ENCODE assay signal across 14 cellular contexts in genomic region chr1:67945733-67946374, GRCh38.
DNase-seq lines count a peak whose midpoint lies in the region; ATAC-seq, FAIRE-seq and TF ChIP-seq lines count a peak whose summit lies in the region.
"Had no signal": no experiment of that assay in that cellular context is flagged by ENCODE, and none has a peak within 500 bp of the region (broad histone marks: within the 10 kb centered on the region; RNA-seq: fewer than 3 reads in every experiment).

No MANE protein-coding gene starts in this region.

- H3K4me2 ChIP-seq in K562 (ENCODE audit: insufficient read depth, low read length), result no peak overlapping the region
- no peak overlapping the region for H3K4me2 ChIP-seq in PC-3 (ENCODE audit: low read length)

- no peak overlapping the region for H3K27ac ChIP-seq in K562 (ENCODE audit: extremely low read depth, low read depth, low read length)
- no peak overlapping the region for H3K27ac ChIP-seq in PC-3 (ENCODE audit: low read length)
- H3K27ac ChIP-seq: breast epithelium had no signal

- TF ChIP-seq RAD21 in K562 (CRISPR knock-in tag; conservative IDR thresholded peaks at IDR 0.05 in 1 of 2, IDR thresholded peaks at IDR 0.05 in 1 of 2), result no peak

- H3K4me1 Mint-ChIP-seq in nephron, result peaks cover 12% of the 10 kb centered on the region
- H3K4me1 Mint-ChIP-seq in T-helper 17 cell, result no peaks in the 10 kb centered on the region
- H3K4me1 Mint-ChIP-seq in activated T-cell treated with anti-CD3 and anti-CD28 coated beads, Interleukin-2, amount 50 U/mL, for 72 hours (ENCODE audit: low read depth), result no peaks in the 10 kb centered on the region
- H3K4me1 Mint-ChIP-seq: CD4-positive, CD25-positive, alpha-beta regulatory T cell had no signal

- peak overlapping the region in 2 of 3 experiments; percentile 67 to 89 for H3K27ac Mint-ChIP-seq in nephron
- H3K27ac Mint-ChIP-seq in T-helper 17 cell, result no peak overlapping the region
- H3K27ac Mint-ChIP-seq in activated T-cell treated with anti-CD3 and anti-CD28 coated beads, Interleukin-2, amount 50 U/mL, for 72 hours, result no peak overlapping the region
- H3K27ac Mint-ChIP-seq: CD4-positive, CD25-positive, alpha-beta regulatory T cell had no signal

- H3K4me1 ChIP-seq in K562 (replicated peaks in 1 of 2; ENCODE audit: control insufficient read depth in 2 of 2, insufficient read depth in 2 of 2, low read length in 2 of 2) (no peaks in the 10 kb centered on the region; a peak in 1 of 5 replicates), PC-3 (ENCODE audit: insufficient read depth, low read length) (no peaks in the 10 kb centered on the region)
- H3K4me1 ChIP-seq: breast epithelium had no signal

- H3K36me3 ChIP-seq in K562 (ENCODE audit: control insufficient read depth, insufficient read depth, low read length) (no peaks in the 10 kb centered on the region), PC-3 (ENCODE audit: low read depth, low read length) (no peaks in the 10 kb centered on the region)
- H3K36me3 ChIP-seq: breast epithelium had no signal

- no peaks in the 10 kb centered on the region for H3F3A ChIP-seq in PC-3 (ENCODE audit: low read length, unreplicated experiment)

- no peak for TF ChIP-seq POLR2A in K562 (conservative IDR thresholded peaks at IDR 0.05)

- no peaks in the 10 kb centered on the region for H3K9me3 Mint-ChIP-seq in nephron
- peaks cover 0 to 3% of the 10 kb centered on the region in 2 donors for H3K9me3 Mint-ChIP-seq in activated T-cell treated with anti-CD3 and anti-CD28 coated beads, Interleukin-2, amount 50 U/mL, for 72 hours

- peaks cover 0 to 11% of the 10 kb centered on the region in 2 experiments; a peak in 3 of 5 replicates for H3K27me3 ChIP-seq in K562 (ENCODE audit: control insufficient read depth in 2 of 2, insufficient read depth in 2 of 2, low read length in 2 of 2)
- H3K27me3 ChIP-seq in PC-3 (ENCODE audit: low read length), result no peaks in the 10 kb centered on the region
- H3K27me3 ChIP-seq: breast epithelium had no signal

- ATAC-seq in K562 (no peak), T-helper 17 cell (no peak), HG03175 (IDR thresholded peaks at IDR 0.05; ENCODE audit: unreplicated experiment) (no peak), PC-3 (no peak)
- ATAC-seq in activated T-cell treated with anti-CD3 and anti-CD28 coated beads, Interleukin-2, amount 50 U/mL, for 72 hours (replicated peaks in 1 of 2), result no peak
- ATAC-seq: esophagus mucosa had no signal

- H3K9me3 ChIP-seq in K562 (replicated peaks; ENCODE audit: control insufficient read depth, insufficient read depth, low read depth, low read length) (no peaks in the 10 kb centered on the region), T-helper 17 cell (ENCODE audit: control insufficient read depth, low read length, poor library complexity, severe bottlenecking) (no peaks in the 10 kb centered on the region), PC-3 (ENCODE audit: low read length) (no peaks in the 10 kb centered on the region)
- H3K9me3 ChIP-seq: breast epithelium had no signal

- no peaks in the 10 kb centered on the region for H3K9me1 ChIP-seq in K562 (ENCODE audit: control insufficient read depth, insufficient read depth, low read length)

- no peaks in the 10 kb centered on the region for H3K79me2 ChIP-seq in K562 (ENCODE audit: control insufficient read depth, insufficient read depth, low read length)
- H3K79me2 ChIP-seq in PC-3 (ENCODE audit: low read length), result no peaks in the 10 kb centered on the region

- H3K36me3 Mint-ChIP-seq in nephron (ENCODE audit: low read depth) (no peaks in the 10 kb centered on the region), T-helper 17 cell (ENCODE audit: low read depth) (peaks cover 4% of the 10 kb centered on the region)
- no peaks in the 10 kb centered on the region for H3K36me3 Mint-ChIP-seq in activated T-cell treated with anti-CD3 and anti-CD28 coated beads, Interleukin-2, amount 50 U/mL, for 72 hours (ENCODE audit: insufficient read depth in 2 of 2)
- H3K36me3 Mint-ChIP-seq: CD4-positive, CD25-positive, alpha-beta regulatory T cell had no signal

- WGBS in K562 (ENCODE audit: insufficient coverage, low coverage, missing lambda C conversion rate), result 14% methylated on average over 7 of the region's 7 CpGs

- H3K9me2 ChIP-seq in PC-3 (replicated peaks; ENCODE audit: low read length), result no peaks in the 10 kb centered on the region

- no peak overlapping the region for H3K9ac ChIP-seq in K562 (ENCODE audit: insufficient read depth in 1 of 2, low read depth in 2 of 2, low read length in 2 of 2)
- no peak overlapping the region for H3K9ac ChIP-seq in PC-3 (ENCODE audit: low read length)

- H3K27me3 Mint-ChIP-seq in nephron (ENCODE audit: low read depth) (no peaks in the 10 kb centered on the region), T-helper 17 cell (peaks cover 11% of the 10 kb centered on the region)
- peaks cover 6% of the 10 kb centered on the region for H3K27me3 Mint-ChIP-seq in activated T-cell treated with anti-CD3 and anti-CD28 coated beads, Interleukin-2, amount 50 U/mL, for 72 hours (ENCODE audit: low read depth)
- H3K27me3 Mint-ChIP-seq: CD4-positive, CD25-positive, alpha-beta regulatory T cell had no signal

- no peak for TF ChIP-seq EP300 in K562 (IDR thresholded peaks at IDR 0.05; ENCODE audit: low read length)

- no peak for FAIRE-seq in K562 (lab: Jason Lieb, UNC)
- FAIRE-seq: RCC 7860 had no signal

- H3K4me3 Mint-ChIP-seq in nephron, result peak overlapping the region in 1 of 3 experiments; percentile 30
- H3K4me3 Mint-ChIP-seq in T-helper 17 cell, result no peak overlapping the region
- H3K4me3 Mint-ChIP-seq in activated T-cell treated with anti-CD3 and anti-CD28 coated beads, Interleukin-2, amount 50 U/mL, for 72 hours, result no peak overlapping the region
- H3K4me3 Mint-ChIP-seq: CD4-positive, CD25-positive, alpha-beta regulatory T cell had no signal

- POLR2A ChIA-PET in K562 (lab: Yijun Ruan, JAX), result interaction anchor here (0.6 kb wide), 1 partner anchor 242 kb away, joined by 3 read pairs; no protein-coding TSS in a partner anchor
- POLR2A ChIA-PET in PC-3 (lab: Charles Lee; ENCODE audit: unreplicated experiment), result no interaction called here

- in situ Hi-C loops in K562 (cut with MboI), result no loop called here

- no peak for TF ChIP-seq CTCF in K562 (IDR thresholded peaks at IDR 0.05 in 2 of 3, conservative IDR thresholded peaks at IDR 0.05 in 1 of 3; ENCODE audit: insufficient read depth in 2 of 3, low read depth in 1 of 3, low read length in 3 of 3)
- no peak for TF ChIP-seq CTCF in nephron (IDR thresholded peaks at IDR 0.05; ENCODE audit: unreplicated experiment in 3 of 3)
- no peak for TF ChIP-seq CTCF in PC-3 (conservative IDR thresholded peaks at IDR 0.05; ENCODE audit: low read depth, low read length)

- H4K20me1 ChIP-seq in K562 (replicated peaks; ENCODE audit: control insufficient read depth, insufficient read depth, low read length) (no peaks in the 10 kb centered on the region), PC-3 (ENCODE audit: low read length) (no peaks in the 10 kb centered on the region)

- BruUV-seq in K562 (replicated peaks; lab: Mats Ljungman, UMichigan) (no TSS peak), PC-3 (replicated peaks; lab: Mats Ljungman, UMichigan) (no TSS peak)

- H2AFZ ChIP-seq in K562 (ENCODE audit: low read depth, low read length) (no peak overlapping the region), PC-3 (ENCODE audit: low read length) (no peak overlapping the region)

- DNase-seq in ELF-1 (ENCODE audit: low read depth, low spot score), result peak; percentile 10
- DNase-seq in NCI-H2171 treated with DMSO at 0.1 percent for 48 hours (lab: John Stamatoyannopoulos, UW), result peak; percentile 92
- no peak for DNase-seq in K562 (ENCODE audit: extremely low read depth in 1 of 4, low spot score in 3 of 4)
- DNase-seq in T-helper 17 cell, result no peak
- no peak for DNase-seq in PC-3
- DNase-seq in activated T-cell treated with anti-CD3 and anti-CD28 coated beads, Interleukin-2, amount 50 U/mL, for 72 hours, result no peak
- DNase-seq: activated T-cell treated with anti-CD3 and anti-CD28 coated beads for 4 hours; CD4-positive, CD25-positive, alpha-beta regulatory T cell; stimulated activated CD4-positive, alpha-beta T cell treated with anti-CD3 and anti-CD28 coated beads, Interleukin-4, amount 100 ng/mL, for 4 hours had no signal

- CTCF ChIA-PET in K562 (lab: Yijun Ruan, JAX; ENCODE audit: low intra/inter-chr PET ratio) (no interaction called here), PC-3 (lab: Charles Lee) (no interaction called here)

- intact Hi-C loops in K562 (cut with micrococcal nuclease), result no loop called here
- intact Hi-C loops in PC-3 (cut with micrococcal nuclease), result no loop called here

- H3K4me3 ChIP-seq in K562 (no peak overlapping the region), PC-3 (ENCODE audit: low read length) (no peak overlapping the region)
- H3K4me3 ChIP-seq: breast epithelium had no signal

TF ChIP-seq in K562, 482 proteins besides CTCF, POLR2A, EP300 and RAD21:
- TF ChIP-seq RFX1 (IDR thresholded peaks at IDR 0.05) (peak; percentile 17; the same call in 1 of the 2 replicates), NFRKB (IDR thresholded peaks at IDR 0.05; ENCODE audit: low read depth) (no peak)

Comparison
In these comparisons a context has a peak if more than half of its experiments do, and no peak if none do; other contexts are left out.
1. DNase-seq: peak in ELF-1 (single experiment) and NCI-H2171 treated with DMSO at 0.1 percent for 48 hours (single experiment); none in K562 (0 of 4), T-helper 17 cell (0 of 3), PC-3 (single experiment) and activated T-cell treated with anti-CD3 and anti-CD28 coated beads, Interleukin-2, amount 50 U/mL, for 72 hours (0 of 2).
2. H3K27ac Mint-ChIP-seq: peak in nephron (2 of 3); none in T-helper 17 cell (single experiment) and activated T-cell treated with anti-CD3 and anti-CD28 coated beads, Interleukin-2, amount 50 U/mL, for 72 hours (single experiment).